ENCODE assay signal across 22 cellular contexts in the genomic region with DNA sequence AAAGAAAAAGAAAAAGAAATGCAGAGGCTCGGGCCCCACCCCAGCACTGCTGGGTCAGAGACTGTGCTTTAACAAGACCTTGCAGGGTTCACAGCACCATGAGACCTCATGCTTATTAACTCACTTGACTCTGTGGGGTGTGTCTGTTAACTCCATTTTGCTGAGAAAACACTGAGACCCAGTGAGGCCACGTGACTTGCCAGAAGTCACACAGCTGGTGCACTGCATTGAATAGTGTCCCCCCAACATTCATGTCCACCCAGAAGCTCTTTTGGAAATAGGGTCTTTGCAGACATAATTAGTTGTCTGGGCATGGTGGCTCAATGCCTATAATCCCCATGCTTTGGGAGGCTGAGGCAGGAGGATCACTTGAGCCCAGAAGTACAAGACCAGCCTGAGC. TPM values are rescaled to one million over a fixed set of nuclear protein-coding genes. Genes with fewer than 3 reads are reported as not detected.
DNase-seq lines count a peak whose midpoint lies in the region; ATAC-seq, FAIRE-seq and TF ChIP-seq lines count a peak whose summit lies in the region.
"Had no signal": no experiment of that assay in that cellular context is flagged by ENCODE, and none has a peak within 500 bp of the region (broad histone marks: within the 10 kb centered on the region; RNA-seq: fewer than 3 reads in every experiment).

No MANE protein-coding gene starts in this region.

- TF ChIP-seq EP300 in K562 (IDR thresholded peaks at IDR 0.05; ENCODE audit: low read length), result no peak

- BruUV-seq in IMR-90 (replicated peaks; lab: Mats Ljungman, UMichigan) (no TSS peak), K562 (replicated peaks; lab: Mats Ljungman, UMichigan) (no TSS peak)

- H3K27me3 Mint-ChIP-seq in activated CD4-positive, alpha-beta T cell treated with anti-CD3 and anti-CD28 coated beads, Interleukin-2, amount 10 ng/mL, durations not matched to agents 24 days and 14 days, result peaks cover 2% of the 10 kb centered on the region

- H3K36me3 Mint-ChIP-seq in activated CD4-positive, alpha-beta T cell treated with anti-CD3 and anti-CD28 coated beads, Interleukin-2, amount 10 ng/mL, durations not matched to agents 24 days and 14 days (ENCODE audit: low read depth), result no peaks in the 10 kb centered on the region
- H3K36me3 Mint-ChIP-seq: CD14-positive monocyte; CD4-positive, alpha-beta memory T cell; IgD-negative memory B cell had no signal

- no peak overlapping the region for H3K18ac ChIP-seq in IMR-90 (ENCODE audit: low read depth, low read length)

- no peak overlapping the region for H2BK15ac ChIP-seq in IMR-90 (ENCODE audit: low read depth, low read length)

- H3K9me3 Mint-ChIP-seq in activated CD4-positive, alpha-beta T cell treated with anti-CD3 and anti-CD28 coated beads, Interleukin-2, amount 10 ng/mL, durations not matched to agents 24 days and 14 days, result no peaks in the 10 kb centered on the region
- H3K9me3 Mint-ChIP-seq: CD14-positive monocyte; CD4-positive, alpha-beta memory T cell; HFFc6; IgD-negative memory B cell had no signal

- no peak for FAIRE-seq in K562 (lab: Jason Lieb, UNC)
- FAIRE-seq: A549 had no signal

- no peaks in the 10 kb centered on the region for H3K79me2 ChIP-seq in K562 (ENCODE audit: control insufficient read depth, insufficient read depth, low read length)

- CTCF ChIA-PET in IMR-90 (lab: Yijun Ruan, JAX), result no interaction called here
- CTCF ChIA-PET in K562 (lab: Yijun Ruan, JAX; ENCODE audit: low intra/inter-chr PET ratio), result no interaction called here

- H4K8ac ChIP-seq in IMR-90 (ENCODE audit: low read depth in 2 of 2, low read length in 2 of 2), result no peak overlapping the region

- no peak overlapping the region for H3K14ac ChIP-seq in IMR-90 (replicated peaks; ENCODE audit: low read depth, low read length)

- POLR2A ChIA-PET in IMR-90 (lab: Charles Lee; ENCODE audit: unreplicated experiment), result interaction anchor here (0.6 kb wide), 1 partner anchor 17 kb away, joined by 3 read pairs; no protein-coding TSS in a partner anchor
- POLR2A ChIA-PET in K562 (lab: Yijun Ruan, JAX), result no interaction called here

- H2AFZ ChIP-seq in IMR-90 (replicated peaks; ENCODE audit: low read length, poor library complexity), result no peak overlapping the region
- H2AFZ ChIP-seq in K562 (ENCODE audit: low read depth, low read length), result no peak overlapping the region

- H3K4me2 ChIP-seq in IMR-90 (ENCODE audit: low read depth, low read length) (no peak overlapping the region), K562 (ENCODE audit: insufficient read depth, low read length) (no peak overlapping the region)
- H3K4me2 ChIP-seq: A549 had no signal

- TF ChIP-seq CTCF in IMR-90 (conservative IDR thresholded peaks at IDR 0.05; ENCODE audit: low read depth, low read length) (no peak), K562 (IDR thresholded peaks at IDR 0.05 in 2 of 3, conservative IDR thresholded peaks at IDR 0.05 in 1 of 3; ENCODE audit: insufficient read depth in 2 of 3, low read depth in 1 of 3, low read length in 3 of 3) (no peak), spleen (IDR thresholded peaks at IDR 0.05 in 8 of 11, conservative IDR thresholded peaks at IDR 0.05 in 3 of 11) (no peak)

- TF ChIP-seq POLR2A in IMR-90 (IDR thresholded peaks at IDR 0.05; ENCODE audit: low read depth, low read length), result no peak
- TF ChIP-seq POLR2A in K562 (conservative IDR thresholded peaks at IDR 0.05), result no peak
- no peak for TF ChIP-seq POLR2A in spleen (IDR thresholded peaks at IDR 0.05)

- H3K4me3 ChIP-seq in IMR-90 (ENCODE audit: insufficient read depth, low read depth, low read length), result no peak overlapping the region
- no peak overlapping the region for H3K4me3 ChIP-seq in K562
- H3K4me3 ChIP-seq in spleen, result no peak overlapping the region
- H3K4me3 ChIP-seq: A549, BLaER1 had no signal

- H3K4me1 Mint-ChIP-seq in activated CD4-positive, alpha-beta T cell treated with anti-CD3 and anti-CD28 coated beads, Interleukin-2, amount 10 ng/mL, durations not matched to agents 24 days and 14 days, result no peaks in the 10 kb centered on the region
- H3K4me1 Mint-ChIP-seq: CD14-positive monocyte; CD4-positive, alpha-beta memory T cell; IgD-negative memory B cell had no signal

- no CpG with 5 or more reads among the region's 2 CpGs for WGBS in IMR-90 (ENCODE audit: extremely low coverage in 2 of 2, insufficient read length in 1 of 2), 2 experiments
- WGBS in K562 (ENCODE audit: insufficient coverage, low coverage, missing lambda C conversion rate), result 0% methylated on average over 1 of the region's 2 CpGs
- WGBS in spleen, 5 donors, result 71 to 93% (median 81%) methylated on average over 2 of the region's 2 CpGs

- no peak for TF ChIP-seq RAD21 in IMR-90 (IDR thresholded peaks at IDR 0.05; ENCODE audit: low read length)
- no peak for TF ChIP-seq RAD21 in K562 (CRISPR knock-in tag; conservative IDR thresholded peaks at IDR 0.05 in 1 of 2, IDR thresholded peaks at IDR 0.05 in 1 of 2)

- no peak overlapping the region for H2BK120ac ChIP-seq in IMR-90 (ENCODE audit: low read depth, low read length)

- H3K27me3 ChIP-seq in IMR-90 (ENCODE audit: control insufficient read depth, insufficient read depth, low read length) (peaks cover 30% of the 10 kb centered on the region), K562 (ENCODE audit: control insufficient read depth in 2 of 2, insufficient read depth in 2 of 2, low read length in 2 of 2) (peaks cover 63 to 89% of the 10 kb centered on the region in 2 experiments), spleen (replicated peaks in 1 of 7) (peaks cover 0 to 17% (median 0%) of the 10 kb centered on the region in 7 donors)
- H3K27me3 ChIP-seq: BLaER1 had no signal

- intact Hi-C loops in Right ventricle myocardium inferior (cut with DNase I), result no loop called here
- intact Hi-C loops in cardiac septum (cut with DNase I), result no loop called here
- intact Hi-C loops in IMR-90 (cut with micrococcal nuclease), result no loop called here
- intact Hi-C loops in K562 (cut with micrococcal nuclease), result no loop called here
- intact Hi-C loops in spleen (cut with DNase I; ENCODE audit: low total_unique reads), result no loop called here
- intact Hi-C loops in activated CD4-positive, alpha-beta T cell treated with anti-CD3 and anti-CD28 coated beads, Interleukin-2, amount 10 ng/mL, durations not matched to agents 24 days and 14 days (cut with micrococcal nuclease), result no loop called here

- no peak overlapping the region for H2BK5ac ChIP-seq in IMR-90 (ENCODE audit: low read depth, low read length, poor library complexity, severe bottlenecking)

- no peaks in the 10 kb centered on the region for H3K9me1 ChIP-seq in IMR-90 (ENCODE audit: insufficient read depth, low read length)
- no peaks in the 10 kb centered on the region for H3K9me1 ChIP-seq in K562 (ENCODE audit: control insufficient read depth, insufficient read depth, low read length)

- H4K5ac ChIP-seq in IMR-90 (ENCODE audit: low read depth, low read length), result no peak overlapping the region

- no peak overlapping the region for H2AK5ac ChIP-seq in IMR-90 (ENCODE audit: low read depth, low read length)

- dilution Hi-C loops in IMR-90 (cut with HindIII; ENCODE audit: low sequenced_read_pairs, unreplicated experiment), result no loop called here

- ATAC-seq in Right ventricle myocardium inferior, result no peak
- no peak for ATAC-seq in IMR-90 (ENCODE audit: low read depth)
- no peak for ATAC-seq in K562
- ATAC-seq: A549, HCT116 had no signal

- in situ Hi-C loops in IMR-90 (cut with MboI; ENCODE audit: low sequenced_read_pairs) (no loop called here), K562 (cut with MboI) (no loop called here)

- no peak overlapping the region for H4K91ac ChIP-seq in IMR-90 (ENCODE audit: insufficient read depth, low read depth, low read length)

- no peak overlapping the region for H3K56ac ChIP-seq in IMR-90 (ENCODE audit: extremely low read depth, insufficient read depth, low read length)

- H3K36me3 ChIP-seq in IMR-90 (ENCODE audit: control insufficient read depth, insufficient read depth, low read length), result no peaks in the 10 kb centered on the region
- no peaks in the 10 kb centered on the region for H3K36me3 ChIP-seq in K562 (ENCODE audit: control insufficient read depth, insufficient read depth, low read length)
- H3K36me3 ChIP-seq in spleen, result no peaks in the 10 kb centered on the region
- H3K36me3 ChIP-seq: BLaER1 had no signal

- H3K9me3 ChIP-seq in IMR-90 (ENCODE audit: control insufficient read depth, insufficient read depth, low read length), result no peaks in the 10 kb centered on the region
- no peaks in the 10 kb centered on the region for H3K9me3 ChIP-seq in K562 (replicated peaks; ENCODE audit: control insufficient read depth, insufficient read depth, low read depth, low read length)
- H3K9me3 ChIP-seq in spleen, result no peaks in the 10 kb centered on the region
- H3K9me3 ChIP-seq: A549, BLaER1 had no signal

- H3K23ac ChIP-seq in IMR-90 (ENCODE audit: low read depth, low read length), result no peak overlapping the region

- no peaks in the 10 kb centered on the region for H4K20me1 ChIP-seq in IMR-90 (ENCODE audit: insufficient read depth, low read length)
- peaks cover 31% of the 10 kb centered on the region for H4K20me1 ChIP-seq in K562 (replicated peaks; ENCODE audit: control insufficient read depth, insufficient read depth, low read length)
- H4K20me1 ChIP-seq: BLaER1 had no signal

- H3K27ac ChIP-seq in IMR-90 (ENCODE audit: insufficient read depth, low read length) (no peak overlapping the region), K562 (ENCODE audit: extremely low read depth, low read depth, low read length) (no peak overlapping the region), spleen (no peak overlapping the region)
- H3K27ac ChIP-seq: 22Rv1, A549, BLaER1, HL-60 had no signal

- no peaks in the 10 kb centered on the region for H3K4me1 ChIP-seq in IMR-90 (ENCODE audit: control insufficient read depth, insufficient read depth, low read length)
- peaks cover 0 to 9% of the 10 kb centered on the region in 2 experiments; a peak in 1 of 5 replicates for H3K4me1 ChIP-seq in K562 (replicated peaks in 1 of 2; ENCODE audit: control insufficient read depth in 2 of 2, insufficient read depth in 2 of 2, low read length in 2 of 2)
- no peaks in the 10 kb centered on the region for H3K4me1 ChIP-seq in spleen
- H3K4me1 ChIP-seq: A549 had no signal

- H3K9ac ChIP-seq in IMR-90 (ENCODE audit: low read depth, low read length) (no peak overlapping the region), K562 (ENCODE audit: insufficient read depth in 1 of 2, low read depth in 2 of 2, low read length in 2 of 2) (no peak overlapping the region)
- H3K9ac ChIP-seq: BLaER1 had no signal

- no peak overlapping the region for H2BK20ac ChIP-seq in IMR-90 (ENCODE audit: low read depth, low read length)

- no peak overlapping the region for H3K4ac ChIP-seq in IMR-90 (ENCODE audit: low read depth, low read length)

- H3K4me3 Mint-ChIP-seq in activated CD4-positive, alpha-beta T cell treated with anti-CD3 and anti-CD28 coated beads, Interleukin-2, amount 10 ng/mL, durations not matched to agents 24 days and 14 days, result no peak overlapping the region
- H3K4me3 Mint-ChIP-seq: CD14-positive monocyte; CD4-positive, alpha-beta memory T cell; HFFc6; IgD-negative memory B cell had no signal

- H3K27ac Mint-ChIP-seq in activated CD4-positive, alpha-beta T cell treated with anti-CD3 and anti-CD28 coated beads, Interleukin-2, amount 10 ng/mL, durations not matched to agents 24 days and 14 days, result no peak overlapping the region
- H3K27ac Mint-ChIP-seq: CD14-positive monocyte; CD4-positive, alpha-beta memory T cell; HFFc6; IgD-negative memory B cell had no signal

- no peaks in the 10 kb centered on the region for H3K79me1 ChIP-seq in IMR-90 (ENCODE audit: low read depth in 1 of 2, low read length in 2 of 2)

- H2AK9ac ChIP-seq in IMR-90 (replicated peaks; ENCODE audit: low read depth, low read length, poor library complexity), result no peak overlapping the region

- DNase-seq in Right ventricle myocardium inferior (ENCODE audit: missing footprints) (peak; percentile 27), cardiac septum (ENCODE audit: low spot score) (no peak), IMR-90 (no peak), K562 (ENCODE audit: extremely low read depth in 1 of 4, low spot score in 3 of 4) (no peak), spleen (peak; percentile 2), DMS153 (lab: John Stamatoyannopoulos, UW) (no peak)
- no peak for DNase-seq in activated CD4-positive, alpha-beta T cell treated with anti-CD3 and anti-CD28 coated beads, Interleukin-2, amount 10 ng/mL, durations not matched to agents 24 days and 14 days
- DNase-seq: AML-193; CD4-positive, alpha-beta memory T cell; DMS79 treated with DMSO at 0.1 percent for 48 hours; GF-D8; GOT3; H7; HFFc6 had no signal

RNA-seq across cellular contexts. Expression of a gene that starts 39.7 kb away (rescaled TPM):
- total RNA-seq in Right ventricle myocardium inferior (0.05 TPM), cardiac septum (0.81 TPM), IMR-90 (2012; rRNA removed) (under 0.01 TPM in 1 of 2 replicates, not detected in the other), K562 (2014; rRNA removed) (0.18 and 0.49 TPM in 2 replicates), K562 (2014; rRNA removed; fragmentation: Illumina TruSeq; extraction: Trizol) (0.04 and 0.06 TPM in 2 replicates), K562 (2015; rRNA removed; fragmentation: Illumina TruSeq; extraction: Trizol) (0.04 and 0.07 TPM in 2 replicates), K562 (2021) (0.09 and 0.16 TPM in 2 replicates), spleen (under 1 TPM; 0.09 to 0.44 (median 0.17) TPM)
- polyA plus RNA-seq in IMR-90 (2012; rRNA removed) (0.06 and 0.09 TPM in 2 replicates), K562 (2011; rRNA removed) (0.11 and 0.16 TPM in 2 replicates), K562 (2014; fragmentation: Illumina TruSeq; extraction: Trizol) (0.03 and 0.39 TPM in 2 replicates), K562 (2014; fragmentation: Nextera tagmentation; extraction: Ambion mirVana) (not detected), K562 (2014; rRNA removed) (0.51 and 0.52 TPM in 2 replicates), spleen (under 1 TPM; 0.04 to 0.10 (median 0.08) TPM)
- polyA plus RNA-seq in IMR-90 (2012; cell fraction: cytosol; rRNA removed), result 0.02 TPM in 1 of 2 replicates, not detected in the other
- polyA plus RNA-seq in IMR-90 (2012; cell fraction: nucleus; rRNA removed; ENCODE audit: low replicate concordance), result 0.37 and 0.48 TPM in 2 replicates
- total RNA-seq in K562 (2011; cell fraction: chromatin; rRNA removed; ENCODE audit: low replicate concordance), result 0.56 and 1.7 TPM in 2 replicates
- 0.53 and 0.67 TPM in 2 replicates for total RNA-seq in K562 (2011; cell fraction: nucleolus; rRNA removed)
- total RNA-seq in K562 (2011; cell fraction: nucleoplasm; rRNA removed), result 0.23 and 0.37 TPM in 2 replicates
- polyA plus RNA-seq in K562 (2011; cell fraction: cytosol; rRNA removed), result 0.07 and 0.16 TPM in 2 replicates
- 0.75 and 1.2 TPM in 2 replicates for polyA plus RNA-seq in K562 (2011; cell fraction: nucleus; rRNA removed)
- 0.09 and 0.18 TPM in 2 replicates for polyA plus RNA-seq in K562 (2012)
- 0.11 and 0.15 TPM in 2 replicates for polyA minus RNA-seq in K562 (2011; rRNA and poly(A)+ RNA removed)
- polyA minus RNA-seq in K562 (2011; cell fraction: cytosol; rRNA and poly(A)+ RNA removed), result not detected in 2 replicates
- polyA minus RNA-seq in K562 (2011; cell fraction: nucleus; rRNA and poly(A)+ RNA removed), result 0.67 TPM in 2 replicates
- 0.59 and 0.63 TPM in 2 replicates for total RNA-seq in activated CD4-positive, alpha-beta T cell treated with anti-CD3 and anti-CD28 coated beads, Interleukin-2, amount 10 ng/mL, durations not matched to agents 24 days and 14 days
- total RNA-seq: HT1080 had no signal
- polyA plus RNA-seq: CD14-positive monocyte; CD4-positive, alpha-beta memory T cell; IgD-negative memory B cell had no signal

RNA-seq across cellular contexts. Expression of a gene that starts 59.0 kb away (rescaled TPM):
- total RNA-seq in Right ventricle myocardium inferior (264 TPM), cardiac septum (205 TPM), IMR-90 (2012; rRNA removed) (26.2 and 71.9 TPM in 2 replicates), K562 (2014; rRNA removed) (344 and 467 TPM in 2 replicates), K562 (2014; rRNA removed; fragmentation: Illumina TruSeq; extraction: Trizol) (1,165 and 1,306 TPM in 2 replicates), K562 (2015; rRNA removed; fragmentation: Illumina TruSeq; extraction: Trizol) (548 and 579 TPM in 2 replicates), K562 (2021) (578 and 629 TPM in 2 replicates), spleen (100 to 1,000 TPM; 106 to 424 (median 304) TPM)
- polyA plus RNA-seq in IMR-90 (2012; rRNA removed) (131 and 154 TPM in 2 replicates), K562 (2011; rRNA removed) (446 and 607 TPM in 2 replicates), K562 (2014; fragmentation: Illumina TruSeq; extraction: Trizol) (658 and 673 TPM in 2 replicates), K562 (2014; fragmentation: Nextera tagmentation; extraction: Ambion mirVana) (100 to 1,000 TPM; 581 to 618 TPM), K562 (2014; rRNA removed) (542 and 593 TPM in 2 replicates), spleen (1,000 to 10,000 TPM in 2 of 3 donors, 100 to 1,000 TPM in 1; 500 to 1,105 (median 1,034) TPM)
- 17.4 and 27.5 TPM in 2 replicates for polyA plus RNA-seq in IMR-90 (2012; cell fraction: cytosol; rRNA removed)
- polyA plus RNA-seq in IMR-90 (2012; cell fraction: nucleus; rRNA removed; ENCODE audit: low replicate concordance), result 9.8 and 38.0 TPM in 2 replicates
- total RNA-seq in K562 (2011; cell fraction: chromatin; rRNA removed; ENCODE audit: low replicate concordance), result 123 and 176 TPM in 2 replicates
- 90.0 and 92.7 TPM in 2 replicates for total RNA-seq in K562 (2011; cell fraction: nucleolus; rRNA removed)
- 151 and 187 TPM in 2 replicates for total RNA-seq in K562 (2011; cell fraction: nucleoplasm; rRNA removed)
- polyA plus RNA-seq in K562 (2011; cell fraction: cytosol; rRNA removed), result 48.5 and 166 TPM in 2 replicates
- polyA plus RNA-seq in K562 (2011; cell fraction: nucleus; rRNA removed), result 62.0 and 114 TPM in 2 replicates
- 1,489 and 2,642 TPM in 2 replicates for polyA plus RNA-seq in K562 (2012)
- 169 and 228 TPM in 2 replicates for polyA minus RNA-seq in K562 (2011; rRNA and poly(A)+ RNA removed)
- 72.4 and 86.6 TPM in 2 replicates for polyA minus RNA-seq in K562 (2011; cell fraction: cytosol; rRNA and poly(A)+ RNA removed)
- polyA minus RNA-seq in K562 (2011; cell fraction: nucleus; rRNA and poly(A)+ RNA removed), result 44.0 and 81.2 TPM in 2 replicates
- total RNA-seq in activated CD4-positive, alpha-beta T cell treated with anti-CD3 and anti-CD28 coated beads, Interleukin-2, amount 10 ng/mL, durations not matched to agents 24 days and 14 days, result 437 and 463 TPM in 2 replicates

Comparison
In these comparisons a context has a peak if more than half of its experiments do, and no peak if none do; other contexts are left out.
1. DNase-seq: peak in Right ventricle myocardium inferior (single experiment) and spleen (single experiment); none in cardiac septum (single experiment), IMR-90 (single experiment), K562 (0 of 4), activated CD4-positive, alpha-beta T cell treated with anti-CD3 and anti-CD28 coated beads, Interleukin-2, amount 10 ng/mL, durations not matched to agents 24 days and 14 days (single experiment) and DMS153 (single experiment).